Comparison of ENCODE assay signal across 1 cellular context in the genomic region with DNA sequence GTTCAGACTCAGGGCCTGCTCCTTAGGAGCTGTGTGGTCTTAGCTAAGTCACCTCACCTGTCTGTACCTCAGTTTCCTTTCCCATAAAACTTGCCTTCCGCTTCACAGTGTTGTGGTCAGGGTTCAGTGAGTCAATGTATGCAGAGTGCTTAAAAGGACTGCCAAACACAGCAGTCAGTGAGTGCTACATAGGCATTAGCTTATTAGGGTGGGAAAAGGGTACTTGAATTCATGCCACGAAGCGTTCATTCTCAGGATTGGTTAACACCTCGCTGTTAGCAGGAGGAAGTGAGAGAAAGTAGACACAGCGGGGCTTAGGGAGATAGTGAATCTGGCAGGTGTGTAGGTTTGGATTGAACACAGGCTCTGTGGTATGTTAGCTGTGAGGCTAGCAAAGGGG.
TF ChIP-seq lines count a peak whose summit lies in the region.

No MANE protein-coding gene starts in this region.

TF ChIP-seq in GM12878, 131 proteins besides CTCF, POLR2A, EP300 and RAD21 (continued from another document and continues in another):
- TF ChIP-seq, protein P1, sequence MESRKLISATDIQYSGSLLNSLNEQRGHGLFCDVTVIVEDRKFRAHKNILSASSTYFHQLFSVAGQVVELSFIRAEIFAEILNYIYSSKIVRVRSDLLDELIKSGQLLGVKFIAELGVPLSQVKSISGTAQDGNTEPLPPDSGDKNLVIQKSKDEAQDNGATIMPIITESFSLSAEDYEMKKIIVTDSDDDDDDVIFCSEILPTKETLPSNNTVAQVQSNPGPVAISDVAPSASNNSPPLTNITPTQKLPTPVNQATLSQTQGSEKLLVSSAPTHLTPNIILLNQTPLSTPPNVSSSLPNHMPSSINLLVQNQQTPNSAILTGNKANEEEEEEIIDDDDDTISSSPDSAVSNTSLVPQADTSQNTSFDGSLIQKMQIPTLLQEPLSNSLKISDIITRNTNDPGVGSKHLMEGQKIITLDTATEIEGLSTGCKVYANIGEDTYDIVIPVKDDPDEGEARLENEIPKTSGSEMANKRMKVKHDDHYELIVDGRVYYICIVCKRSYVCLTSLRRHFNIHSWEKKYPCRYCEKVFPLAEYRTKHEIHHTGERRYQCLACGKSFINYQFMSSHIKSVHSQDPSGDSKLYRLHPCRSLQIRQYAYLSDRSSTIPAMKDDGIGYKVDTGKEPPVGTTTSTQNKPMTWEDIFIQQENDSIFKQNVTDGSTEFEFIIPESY (IDR thresholded peaks at IDR 0.05): no peak
- TF ChIP-seq, protein P2, sequence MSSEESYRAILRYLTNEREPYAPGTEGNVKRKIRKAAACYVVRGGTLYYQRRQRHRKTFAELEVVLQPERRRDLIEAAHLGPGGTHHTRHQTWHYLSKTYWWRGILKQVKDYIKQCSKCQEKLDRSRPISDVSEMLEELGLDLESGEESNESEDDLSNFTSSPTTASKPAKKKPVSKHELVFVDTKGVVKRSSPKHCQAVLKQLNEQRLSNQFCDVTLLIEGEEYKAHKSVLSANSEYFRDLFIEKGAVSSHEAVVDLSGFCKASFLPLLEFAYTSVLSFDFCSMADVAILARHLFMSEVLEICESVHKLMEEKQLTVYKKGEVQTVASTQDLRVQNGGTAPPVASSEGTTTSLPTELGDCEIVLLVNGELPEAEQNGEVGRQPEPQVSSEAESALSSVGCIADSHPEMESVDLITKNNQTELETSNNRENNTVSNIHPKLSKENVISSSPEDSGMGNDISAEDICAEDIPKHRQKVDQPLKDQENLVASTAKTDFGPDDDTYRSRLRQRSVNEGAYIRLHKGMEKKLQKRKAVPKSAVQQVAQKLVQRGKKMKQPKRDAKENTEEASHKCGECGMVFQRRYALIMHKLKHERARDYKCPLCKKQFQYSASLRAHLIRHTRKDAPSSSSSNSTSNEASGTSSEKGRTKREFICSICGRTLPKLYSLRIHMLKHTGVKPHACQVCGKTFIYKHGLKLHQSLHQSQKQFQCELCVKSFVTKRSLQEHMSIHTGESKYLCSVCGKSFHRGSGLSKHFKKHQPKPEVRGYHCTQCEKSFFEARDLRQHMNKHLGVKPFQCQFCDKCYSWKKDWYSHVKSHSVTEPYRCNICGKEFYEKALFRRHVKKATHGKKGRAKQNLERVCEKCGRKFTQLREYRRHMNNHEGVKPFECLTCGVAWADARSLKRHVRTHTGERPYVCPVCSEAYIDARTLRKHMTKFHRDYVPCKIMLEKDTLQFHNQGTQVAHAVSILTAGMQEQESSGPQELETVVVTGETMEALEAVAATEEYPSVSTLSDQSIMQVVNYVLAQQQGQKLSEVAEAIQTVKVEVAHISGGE (CRISPR knock-in tag; IDR thresholded peaks at IDR 0.05): no peak
- TF ChIP-seq SREBF2 (IDR thresholded peaks at IDR 0.05; ENCODE audit: low read length) (no peak), POLR2AphosphoS2 (IDR thresholded peaks at IDR 0.05; ENCODE audit: low read depth, low read length) (no peak), FOS (IDR thresholded peaks at IDR 0.05; ENCODE audit: borderline replicate concordance, extremely low read depth, insufficient read length) (no peak), ZNF207 (IDR thresholded peaks at IDR 0.05; ENCODE audit: borderline replicate concordance) (no peak), TCF7 (IDR thresholded peaks at IDR 0.05; ENCODE audit: borderline replicate concordance) (no peak), LARP7 (IDR thresholded peaks at IDR 0.05) (no peak), EGR1 (IDR thresholded peaks at IDR 0.05; ENCODE audit: borderline replicate concordance in 1 of 2, low read depth in 2 of 2, low read length in 2 of 2) (no peak), ZNF622 (IDR thresholded peaks at IDR 0.05) (no peak), ZNF24 (IDR thresholded peaks at IDR 0.05) (0 out of 2 replicates have a peak, but pooled peaks have one; percentile 8), SRF (IDR thresholded peaks at IDR 0.05; ENCODE audit: low read depth in 2 of 2, low read length in 2 of 2) (no peak), TCF12 (IDR thresholded peaks at IDR 0.05; ENCODE audit: low read depth, low read length) (peak; percentile 17; the same call in 1 of the 2 replicates), ATF7 (IDR thresholded peaks at IDR 0.05; ENCODE audit: low read depth) (peak; percentile 78; the same call in 1 of the 2 replicates), GATAD2B (conservative IDR thresholded peaks at IDR 0.05; ENCODE audit: low read depth) (peak; percentile 88), IKZF1 (conservative IDR thresholded peaks at IDR 0.05) (peak; percentile 97), ZNF274 (IDR thresholded peaks at IDR 0.05; ENCODE audit: insufficient read depth, insufficient read length) (no peak), RAD51 (IDR thresholded peaks at IDR 0.05) (no peak), BCL11A (IDR thresholded peaks at IDR 0.05; ENCODE audit: low read depth, low read length) (peak; percentile 40; the same call in 1 of the 2 replicates), KDM1A (IDR thresholded peaks at IDR 0.05; ENCODE audit: borderline replicate concordance) (no peak), STAT1 (conservative IDR thresholded peaks at IDR 0.05) (no peak)
- TF ChIP-seq, protein P3, sequence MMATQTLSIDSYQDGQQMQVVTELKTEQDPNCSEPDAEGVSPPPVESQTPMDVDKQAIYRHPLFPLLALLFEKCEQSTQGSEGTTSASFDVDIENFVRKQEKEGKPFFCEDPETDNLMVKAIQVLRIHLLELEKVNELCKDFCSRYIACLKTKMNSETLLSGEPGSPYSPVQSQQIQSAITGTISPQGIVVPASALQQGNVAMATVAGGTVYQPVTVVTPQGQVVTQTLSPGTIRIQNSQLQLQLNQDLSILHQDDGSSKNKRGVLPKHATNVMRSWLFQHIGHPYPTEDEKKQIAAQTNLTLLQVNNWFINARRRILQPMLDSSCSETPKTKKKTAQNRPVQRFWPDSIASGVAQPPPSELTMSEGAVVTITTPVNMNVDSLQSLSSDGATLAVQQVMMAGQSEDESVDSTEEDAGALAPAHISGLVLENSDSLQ (IDR thresholded peaks at IDR 0.05): no peak
- TF ChIP-seq, protein P4, sequence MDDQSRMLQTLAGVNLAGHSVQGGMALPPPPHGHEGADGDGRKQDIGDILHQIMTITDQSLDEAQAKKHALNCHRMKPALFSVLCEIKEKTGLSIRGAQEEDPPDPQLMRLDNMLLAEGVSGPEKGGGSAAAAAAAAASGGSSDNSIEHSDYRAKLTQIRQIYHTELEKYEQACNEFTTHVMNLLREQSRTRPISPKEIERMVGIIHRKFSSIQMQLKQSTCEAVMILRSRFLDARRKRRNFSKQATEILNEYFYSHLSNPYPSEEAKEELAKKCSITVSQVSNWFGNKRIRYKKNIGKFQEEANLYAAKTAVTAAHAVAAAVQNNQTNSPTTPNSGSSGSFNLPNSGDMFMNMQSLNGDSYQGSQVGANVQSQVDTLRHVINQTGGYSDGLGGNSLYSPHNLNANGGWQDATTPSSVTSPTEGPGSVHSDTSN (IDR thresholded peaks at IDR 0.05; ENCODE audit: insufficient replicate concordance, low read depth, low read length): no peak
- TF ChIP-seq, protein P5, sequence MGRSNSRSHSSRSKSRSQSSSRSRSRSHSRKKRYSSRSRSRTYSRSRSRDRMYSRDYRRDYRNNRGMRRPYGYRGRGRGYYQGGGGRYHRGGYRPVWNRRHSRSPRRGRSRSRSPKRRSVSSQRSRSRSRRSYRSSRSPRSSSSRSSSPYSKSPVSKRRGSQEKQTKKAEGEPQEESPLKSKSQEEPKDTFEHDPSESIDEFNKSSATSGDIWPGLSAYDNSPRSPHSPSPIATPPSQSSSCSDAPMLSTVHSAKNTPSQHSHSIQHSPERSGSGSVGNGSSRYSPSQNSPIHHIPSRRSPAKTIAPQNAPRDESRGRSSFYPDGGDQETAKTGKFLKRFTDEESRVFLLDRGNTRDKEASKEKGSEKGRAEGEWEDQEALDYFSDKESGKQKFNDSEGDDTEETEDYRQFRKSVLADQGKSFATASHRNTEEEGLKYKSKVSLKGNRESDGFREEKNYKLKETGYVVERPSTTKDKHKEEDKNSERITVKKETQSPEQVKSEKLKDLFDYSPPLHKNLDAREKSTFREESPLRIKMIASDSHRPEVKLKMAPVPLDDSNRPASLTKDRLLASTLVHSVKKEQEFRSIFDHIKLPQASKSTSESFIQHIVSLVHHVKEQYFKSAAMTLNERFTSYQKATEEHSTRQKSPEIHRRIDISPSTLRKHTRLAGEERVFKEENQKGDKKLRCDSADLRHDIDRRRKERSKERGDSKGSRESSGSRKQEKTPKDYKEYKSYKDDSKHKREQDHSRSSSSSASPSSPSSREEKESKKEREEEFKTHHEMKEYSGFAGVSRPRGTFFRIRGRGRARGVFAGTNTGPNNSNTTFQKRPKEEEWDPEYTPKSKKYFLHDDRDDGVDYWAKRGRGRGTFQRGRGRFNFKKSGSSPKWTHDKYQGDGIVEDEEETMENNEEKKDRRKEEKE (IDR thresholded peaks at IDR 0.05): no peak
- TF ChIP-seq, protein P6, sequence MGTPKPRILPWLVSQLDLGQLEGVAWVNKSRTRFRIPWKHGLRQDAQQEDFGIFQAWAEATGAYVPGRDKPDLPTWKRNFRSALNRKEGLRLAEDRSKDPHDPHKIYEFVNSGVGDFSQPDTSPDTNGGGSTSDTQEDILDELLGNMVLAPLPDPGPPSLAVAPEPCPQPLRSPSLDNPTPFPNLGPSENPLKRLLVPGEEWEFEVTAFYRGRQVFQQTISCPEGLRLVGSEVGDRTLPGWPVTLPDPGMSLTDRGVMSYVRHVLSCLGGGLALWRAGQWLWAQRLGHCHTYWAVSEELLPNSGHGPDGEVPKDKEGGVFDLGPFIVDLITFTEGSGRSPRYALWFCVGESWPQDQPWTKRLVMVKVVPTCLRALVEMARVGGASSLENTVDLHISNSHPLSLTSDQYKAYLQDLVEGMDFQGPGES (IDR thresholded peaks at IDR 0.05): no peak
- TF ChIP-seq, protein P7, sequence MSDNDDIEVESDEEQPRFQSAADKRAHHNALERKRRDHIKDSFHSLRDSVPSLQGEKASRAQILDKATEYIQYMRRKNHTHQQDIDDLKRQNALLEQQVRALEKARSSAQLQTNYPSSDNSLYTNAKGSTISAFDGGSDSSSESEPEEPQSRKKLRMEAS (IDR thresholded peaks at IDR 0.05; ENCODE audit: low read depth, low read length): no peak
- TF ChIP-seq, protein P8, sequence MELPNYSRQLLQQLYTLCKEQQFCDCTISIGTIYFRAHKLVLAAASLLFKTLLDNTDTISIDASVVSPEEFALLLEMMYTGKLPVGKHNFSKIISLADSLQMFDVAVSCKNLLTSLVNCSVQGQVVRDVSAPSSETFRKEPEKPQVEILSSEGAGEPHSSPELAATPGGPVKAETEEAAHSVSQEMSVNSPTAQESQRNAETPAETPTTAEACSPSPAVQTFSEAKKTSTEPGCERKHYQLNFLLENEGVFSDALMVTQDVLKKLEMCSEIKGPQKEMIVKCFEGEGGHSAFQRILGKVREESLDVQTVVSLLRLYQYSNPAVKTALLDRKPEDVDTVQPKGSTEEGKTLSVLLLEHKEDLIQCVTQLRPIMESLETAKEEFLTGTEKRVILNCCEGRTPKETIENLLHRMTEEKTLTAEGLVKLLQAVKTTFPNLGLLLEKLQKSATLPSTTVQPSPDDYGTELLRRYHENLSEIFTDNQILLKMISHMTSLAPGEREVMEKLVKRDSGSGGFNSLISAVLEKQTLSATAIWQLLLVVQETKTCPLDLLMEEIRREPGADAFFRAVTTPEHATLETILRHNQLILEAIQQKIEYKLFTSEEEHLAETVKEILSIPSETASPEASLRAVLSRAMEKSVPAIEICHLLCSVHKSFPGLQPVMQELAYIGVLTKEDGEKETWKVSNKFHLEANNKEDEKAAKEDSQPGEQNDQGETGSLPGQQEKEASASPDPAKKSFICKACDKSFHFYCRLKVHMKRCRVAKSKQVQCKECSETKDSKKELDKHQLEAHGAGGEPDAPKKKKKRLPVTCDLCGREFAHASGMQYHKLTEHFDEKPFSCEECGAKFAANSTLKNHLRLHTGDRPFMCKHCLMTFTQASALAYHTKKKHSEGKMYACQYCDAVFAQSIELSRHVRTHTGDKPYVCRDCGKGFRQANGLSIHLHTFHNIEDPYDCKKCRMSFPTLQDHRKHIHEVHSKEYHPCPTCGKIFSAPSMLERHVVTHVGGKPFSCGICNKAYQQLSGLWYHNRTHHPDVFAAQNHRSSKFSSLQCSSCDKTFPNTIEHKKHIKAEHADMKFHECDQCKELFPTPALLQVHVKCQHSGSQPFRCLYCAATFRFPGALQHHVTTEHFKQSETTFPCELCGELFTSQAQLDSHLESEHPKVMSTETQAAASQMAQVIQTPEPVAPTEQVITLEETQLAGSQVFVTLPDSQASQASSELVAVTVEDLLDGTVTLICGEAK (IDR thresholded peaks at IDR 0.05; ENCODE audit: borderline replicate concordance): no peak
- TF ChIP-seq, protein P9, sequence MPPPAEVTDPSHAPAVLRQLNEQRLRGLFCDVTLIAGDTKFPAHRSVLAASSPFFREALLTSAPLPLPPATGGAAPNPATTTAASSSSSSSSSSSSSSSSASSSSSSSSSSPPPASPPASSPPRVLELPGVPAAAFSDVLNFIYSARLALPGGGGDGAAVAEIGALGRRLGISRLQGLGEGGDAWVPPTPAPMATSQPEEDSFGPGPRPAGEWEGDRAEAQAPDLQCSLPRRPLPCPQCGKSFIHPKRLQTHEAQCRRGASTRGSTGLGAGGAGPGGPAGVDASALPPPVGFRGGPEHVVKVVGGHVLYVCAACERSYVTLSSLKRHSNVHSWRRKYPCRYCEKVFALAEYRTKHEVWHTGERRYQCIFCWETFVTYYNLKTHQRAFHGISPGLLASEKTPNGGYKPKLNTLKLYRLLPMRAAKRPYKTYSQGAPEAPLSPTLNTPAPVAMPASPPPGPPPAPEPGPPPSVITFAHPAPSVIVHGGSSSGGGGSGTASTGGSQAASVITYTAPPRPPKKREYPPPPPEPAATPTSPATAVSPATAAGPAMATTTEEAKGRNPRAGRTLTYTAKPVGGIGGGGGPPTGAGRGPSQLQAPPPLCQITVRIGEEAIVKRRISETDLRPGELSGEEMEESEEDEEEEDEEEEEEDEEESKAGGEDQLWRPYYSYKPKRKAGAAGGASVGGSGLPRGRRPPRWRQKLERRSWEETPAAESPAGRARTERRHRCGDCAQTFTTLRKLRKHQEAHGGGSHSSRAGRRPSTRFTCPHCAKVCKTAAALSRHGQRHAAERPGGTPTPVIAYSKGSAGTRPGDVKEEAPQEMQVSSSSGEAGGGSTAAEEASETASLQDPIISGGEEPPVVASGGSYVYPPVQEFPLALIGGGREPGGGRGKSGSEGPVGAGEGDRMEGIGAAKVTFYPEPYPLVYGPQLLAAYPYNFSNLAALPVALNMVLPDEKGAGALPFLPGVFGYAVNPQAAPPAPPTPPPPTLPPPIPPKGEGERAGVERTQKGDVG (CRISPR knock-in tag; IDR thresholded peaks at IDR 0.05): no peak
- TF ChIP-seq, protein P10, sequence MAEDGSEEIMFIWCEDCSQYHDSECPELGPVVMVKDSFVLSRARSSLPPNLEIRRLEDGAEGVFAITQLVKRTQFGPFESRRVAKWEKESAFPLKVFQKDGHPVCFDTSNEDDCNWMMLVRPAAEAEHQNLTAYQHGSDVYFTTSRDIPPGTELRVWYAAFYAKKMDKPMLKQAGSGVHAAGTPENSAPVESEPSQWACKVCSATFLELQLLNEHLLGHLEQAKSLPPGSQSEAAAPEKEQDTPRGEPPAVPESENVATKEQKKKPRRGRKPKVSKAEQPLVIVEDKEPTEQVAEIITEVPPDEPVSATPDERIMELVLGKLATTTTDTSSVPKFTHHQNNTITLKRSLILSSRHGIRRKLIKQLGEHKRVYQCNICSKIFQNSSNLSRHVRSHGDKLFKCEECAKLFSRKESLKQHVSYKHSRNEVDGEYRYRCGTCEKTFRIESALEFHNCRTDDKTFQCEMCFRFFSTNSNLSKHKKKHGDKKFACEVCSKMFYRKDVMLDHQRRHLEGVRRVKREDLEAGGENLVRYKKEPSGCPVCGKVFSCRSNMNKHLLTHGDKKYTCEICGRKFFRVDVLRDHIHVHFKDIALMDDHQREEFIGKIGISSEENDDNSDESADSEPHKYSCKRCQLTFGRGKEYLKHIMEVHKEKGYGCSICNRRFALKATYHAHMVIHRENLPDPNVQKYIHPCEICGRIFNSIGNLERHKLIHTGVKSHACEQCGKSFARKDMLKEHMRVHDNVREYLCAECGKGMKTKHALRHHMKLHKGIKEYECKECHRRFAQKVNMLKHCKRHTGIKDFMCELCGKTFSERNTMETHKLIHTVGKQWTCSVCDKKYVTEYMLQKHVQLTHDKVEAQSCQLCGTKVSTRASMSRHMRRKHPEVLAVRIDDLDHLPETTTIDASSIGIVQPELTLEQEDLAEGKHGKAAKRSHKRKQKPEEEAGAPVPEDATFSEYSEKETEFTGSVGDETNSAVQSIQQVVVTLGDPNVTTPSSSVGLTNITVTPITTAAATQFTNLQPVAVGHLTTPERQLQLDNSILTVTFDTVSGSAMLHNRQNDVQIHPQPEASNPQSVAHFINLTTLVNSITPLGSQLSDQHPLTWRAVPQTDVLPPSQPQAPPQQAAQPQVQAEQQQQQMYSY (CRISPR knock-in tag; IDR thresholded peaks at IDR 0.05): no peak
